ENCODE assay signal across 10 cellular contexts in genomic region chr20:59525500-59526241, GRCh38.
DNase-seq lines count a peak whose midpoint lies in the region; ATAC-seq and TF ChIP-seq lines count a peak whose summit lies in the region.
"Had no signal": no experiment of that assay in that cellular context is flagged by ENCODE, and none has a peak within 500 bp of the region (broad histone marks: within the 10 kb centered on the region; RNA-seq: fewer than 3 reads in every experiment).

No MANE protein-coding gene starts in this region.

- H3K9me3 Mint-ChIP-seq in stimulated activated naive B cell treated with anti-CD40 and anti-IgM and Interleukin-4, amounts not matched to agents 10 μg/mL and 1 μg/mL and 100 μg/mL, for 72 hours, result no peaks in the 10 kb centered on the region
- H3K9me3 Mint-ChIP-seq: CD4-positive, alpha-beta memory T cell; stimulated activated naive CD8-positive, alpha-beta T cell treated with anti-CD3 and anti-CD28 coated beads, Interleukin-15, amount 100 ng/mL, for 72 hours had no signal

- H3K4me1 ChIP-seq in HUES6 (ENCODE audit: control insufficient read depth, insufficient read depth, low read length) (0 out of 2 replicates have a peak, but pooled peaks cover 4% of the 10 kb centered on the region), Peyer's patch (no peaks in the 10 kb centered on the region)

- H3K27ac ChIP-seq in HUES6 (ENCODE audit: low read depth, low read length), result no peak overlapping the region
- no peak overlapping the region for H3K27ac ChIP-seq in Peyer's patch

- DNase-seq in NCI-H1092 treated with DMSO at 0.1 percent for 48 hours (lab: John Stamatoyannopoulos, UW) (peak; percentile 43), NCI-H1092 (lab: John Stamatoyannopoulos, UW) (no peak), Peyer's patch (peak in 2 of 3 donors; percentile 62 to 65), cardiac fibroblast (ENCODE audit: low read depth in 2 of 2) (peak; percentile 52 to 53), left colon (peak in 1 of 2 donors; percentile 63)
- DNase-seq in stimulated activated naive B cell treated with anti-CD40 and anti-IgM and Interleukin-4, amounts not matched to agents 10 μg/mL and 1 μg/mL and 100 μg/mL, for 72 hours, result peak; percentile 8

- peak in 4 of 6 experiments; percentile 52 to 62 (median 54) for TF ChIP-seq CTCF in Peyer's patch (IDR thresholded peaks at IDR 0.05)
- TF ChIP-seq CTCF in cardiac fibroblast (IDR thresholded peaks at IDR 0.05; ENCODE audit: low read depth, low read length), result peak; percentile 90

- H3K4me3 Mint-ChIP-seq in stimulated activated naive B cell treated with anti-CD40 and anti-IgM and Interleukin-4, amounts not matched to agents 10 μg/mL and 1 μg/mL and 100 μg/mL, for 72 hours, result peak overlapping the region in 1 of 2 donors; percentile 29
- H3K4me3 Mint-ChIP-seq: stimulated activated naive CD8-positive, alpha-beta T cell treated with anti-CD3 and anti-CD28 coated beads, Interleukin-15, amount 100 ng/mL, for 72 hours had no signal

- H3K9me3 ChIP-seq in HUES6 (ENCODE audit: control insufficient read depth, insufficient read depth, low read depth, low read length), result no peaks in the 10 kb centered on the region
- H3K9me3 ChIP-seq in Peyer's patch, result no peaks in the 10 kb centered on the region

- ATAC-seq in left colon (peak; percentile 78), GM18867 (IDR thresholded peaks at IDR 0.05; ENCODE audit: unreplicated experiment) (no peak)
- peak in 1 of 2 donors; percentile 38 for ATAC-seq in stimulated activated naive B cell treated with anti-CD40 and anti-IgM and Interleukin-4, amounts not matched to agents 10 μg/mL and 1 μg/mL and 100 μg/mL, for 72 hours (replicated peaks)
- ATAC-seq: stimulated activated naive CD8-positive, alpha-beta T cell treated with anti-CD3 and anti-CD28 coated beads, Interleukin-15, amount 100 ng/mL, for 72 hours had no signal

- H3K27me3 ChIP-seq in HUES6 (ENCODE audit: control insufficient read depth, insufficient read depth, low read length) (peaks cover 68% of the 10 kb centered on the region), Peyer's patch (peaks cover 0 to 10% of the 10 kb centered on the region in 2 donors)

- TF ChIP-seq POLR2A in Peyer's patch (IDR thresholded peaks at IDR 0.05), result no peak

- no peaks in the 10 kb centered on the region for H3K36me3 Mint-ChIP-seq in stimulated activated naive B cell treated with anti-CD40 and anti-IgM and Interleukin-4, amounts not matched to agents 10 μg/mL and 1 μg/mL and 100 μg/mL, for 72 hours
- H3K36me3 Mint-ChIP-seq: CD4-positive, alpha-beta memory T cell had no signal

- H3K4me1 Mint-ChIP-seq in stimulated activated naive B cell treated with anti-CD40 and anti-IgM and Interleukin-4, amounts not matched to agents 10 μg/mL and 1 μg/mL and 100 μg/mL, for 72 hours, result peaks cover 4 to 9% of the 10 kb centered on the region in 2 donors
- H3K4me1 Mint-ChIP-seq: stimulated activated naive CD8-positive, alpha-beta T cell treated with anti-CD3 and anti-CD28 coated beads, Interleukin-15, amount 100 ng/mL, for 72 hours had no signal

- H3K27ac Mint-ChIP-seq in stimulated activated naive B cell treated with anti-CD40 and anti-IgM and Interleukin-4, amounts not matched to agents 10 μg/mL and 1 μg/mL and 100 μg/mL, for 72 hours, result no peak overlapping the region
- H3K27ac Mint-ChIP-seq: CD4-positive, alpha-beta memory T cell; stimulated activated naive CD8-positive, alpha-beta T cell treated with anti-CD3 and anti-CD28 coated beads, Interleukin-15, amount 100 ng/mL, for 72 hours had no signal

- H3K27me3 Mint-ChIP-seq in stimulated activated naive B cell treated with anti-CD40 and anti-IgM and Interleukin-4, amounts not matched to agents 10 μg/mL and 1 μg/mL and 100 μg/mL, for 72 hours, result peaks cover 42 to 61% of the 10 kb centered on the region in 2 donors

- H3K9ac ChIP-seq in HUES6 (ENCODE audit: low read length), result no peak overlapping the region

- intact Hi-C loops in left colon (cut with DNase I, micrococcal nuclease), result no loop called here

- H3K4me3 ChIP-seq in HUES6 (ENCODE audit: low read depth, low read length) (peak overlapping the region; percentile 49), Peyer's patch (no peak overlapping the region), cardiac fibroblast (replicated peaks in 1 of 2; ENCODE audit: low read depth in 2 of 2, low read length in 2 of 2) (no peak overlapping the region)

- H3K36me3 ChIP-seq in HUES6 (ENCODE audit: control insufficient read depth, insufficient read depth, low read length) (no peaks in the 10 kb centered on the region), Peyer's patch (no peaks in the 10 kb centered on the region)
